9 cellular contexts compared by ENCODE assay signal in genomic region chr15:53962646-53963561, GRCh38. TPM values are rescaled to one million over a fixed set of nuclear protein-coding genes. Genes with fewer than 3 reads are reported as not detected.
DNase-seq lines count a peak whose midpoint lies in the region; TF ChIP-seq lines count a peak whose summit lies in the region.
"Had no signal": no experiment of that assay in that cellular context is flagged by ENCODE, and none has a peak within 500 bp of the region (broad histone marks: within the 10 kb centered on the region; RNA-seq: fewer than 3 reads in every experiment).

No MANE protein-coding gene starts in this region.

- H3K27ac ChIP-seq in neuronal stem cell (replicated peaks; ENCODE audit: low read length) = no peak overlapping the region
- H3K27ac ChIP-seq: neutrophil had no signal

- no peak overlapping the region for H4K8ac ChIP-seq in neuronal stem cell (ENCODE audit: low read depth, low read length)

- no peaks in the 10 kb centered on the region for H3K79me1 ChIP-seq in neuronal stem cell (ENCODE audit: low read depth, low read length)

- peak; percentile 51 for DNase-seq in activated CD8-positive, alpha-beta memory T cell treated with anti-CD3 and anti-CD28 coated beads, Interleukin-2, amount 50 U/mL, for 48 hours
- DNase-seq in activated CD8-positive, alpha-beta memory T cell treated with anti-CD3 and anti-CD28 coated beads for 24 hours = no peak
- peak; percentile 74 for DNase-seq in NCI-H69 (lab: John Stamatoyannopoulos, UW)
- DNase-seq in choroid plexus epithelial cell (ENCODE audit: low read depth) = peak; percentile 23
- peak; percentile 30 for DNase-seq in neuronal stem cell (ENCODE audit: low spot score)
- no peak for DNase-seq in HuH-7.5 (ENCODE audit: low spot score)
- DNase-seq in activated CD4-positive, CD25-positive, alpha-beta regulatory T cell (lab: John Stamatoyannopoulos, UW) = no peak
- DNase-seq in AG20443 (ENCODE audit: low spot score) = no peak

- no peak overlapping the region for H2AFZ ChIP-seq in neuronal stem cell (ENCODE audit: low read length)

- H3K4me2 ChIP-seq in neuronal stem cell (ENCODE audit: insufficient read depth, low read length, poor library complexity, severe bottlenecking) = no peak overlapping the region

- no peaks in the 10 kb centered on the region for H3K36me3 ChIP-seq in neuronal stem cell (replicated peaks in 1 of 2; ENCODE audit: control insufficient read depth in 2 of 2, insufficient read depth in 2 of 2, low read length in 2 of 2)
- H3K36me3 ChIP-seq: neutrophil had no signal

- H3K23ac ChIP-seq in neuronal stem cell (ENCODE audit: low read depth, low read length, poor library complexity) = no peak overlapping the region

- H3K27me3 ChIP-seq in neuronal stem cell (ENCODE audit: control insufficient read depth in 3 of 3, insufficient read depth in 3 of 3, low read depth in 1 of 3, low read length in 3 of 3) = no peaks in the 10 kb centered on the region

- no peak overlapping the region for H2BK120ac ChIP-seq in neuronal stem cell (ENCODE audit: low read depth, low read length)

- H3K4me3 ChIP-seq in choroid plexus epithelial cell (ENCODE audit: low read depth, low read length) (no peak overlapping the region), neuronal stem cell (ENCODE audit: low read length in 2 of 2) (no peak overlapping the region)

- H3K18ac ChIP-seq in neuronal stem cell (ENCODE audit: low read length) = no peak overlapping the region

- peak; percentile 67 for TF ChIP-seq CTCF in choroid plexus epithelial cell (conservative IDR thresholded peaks at IDR 0.05; ENCODE audit: low read depth, low read length)

- no peaks in the 10 kb centered on the region for H3K9me3 ChIP-seq in neuronal stem cell (replicated peaks in 1 of 2; ENCODE audit: control insufficient read depth in 2 of 2, insufficient read depth in 1 of 2, low read depth in 1 of 2, low read length in 2 of 2)
- H3K9me3 ChIP-seq: neutrophil had no signal

- no peak overlapping the region for H3K14ac ChIP-seq in neuronal stem cell (ENCODE audit: low read length)

- H3K9ac ChIP-seq in neuronal stem cell (ENCODE audit: low read depth, low read length, poor library complexity) = no peak overlapping the region

- H2BK5ac ChIP-seq in neuronal stem cell (ENCODE audit: low read length) = no peak overlapping the region

- no peak overlapping the region for H2BK15ac ChIP-seq in neuronal stem cell (ENCODE audit: low read length)

- H4K91ac ChIP-seq in neuronal stem cell (ENCODE audit: low read depth, low read length, poor library complexity) = no peak overlapping the region

- no peak overlapping the region for H2BK12ac ChIP-seq in neuronal stem cell (ENCODE audit: low read length)

- H2AK5ac ChIP-seq in neuronal stem cell (ENCODE audit: low read depth, low read length) = no peak overlapping the region

- no peaks in the 10 kb centered on the region for H3K4me1 ChIP-seq in neuronal stem cell (ENCODE audit: control insufficient read depth in 2 of 2, insufficient read depth in 1 of 2, low read depth in 1 of 2, low read length in 2 of 2)

- no CpG with 5 or more reads among the region's 4 CpGs for WGBS in neuronal stem cell (ENCODE audit: extremely low coverage in 2 of 2, insufficient read length in 2 of 2, insufficient replicate concordance in 1 of 2), 2 donors

- no peak overlapping the region for H3K4ac ChIP-seq in neuronal stem cell (ENCODE audit: low read length)

RNA-seq across cellular contexts. Expression of gene UNC13C, which starts 15.3 kb away (rescaled TPM):
- polyA plus RNA-seq in neuronal stem cell (2013, experiment 1 of 2) = 0.01 TPM
- under 0.01 TPM for polyA plus RNA-seq in neuronal stem cell (2013, experiment 2 of 2)

Comparison
In these comparisons a context has a peak if more than half of its experiments do, and no peak if none do; other contexts are left out.
1. DNase-seq: peak in activated CD8-positive, alpha-beta memory T cell treated with anti-CD3 and anti-CD28 coated beads, Interleukin-2, amount 50 U/mL, for 48 hours (single experiment), NCI-H69 (single experiment), choroid plexus epithelial cell (single experiment) and neuronal stem cell (single experiment); none in activated CD8-positive, alpha-beta memory T cell treated with anti-CD3 and anti-CD28 coated beads for 24 hours (single experiment), HuH-7.5 (single experiment), activated CD4-positive, CD25-positive, alpha-beta regulatory T cell (0 of 4) and AG20443 (single experiment).